In the genomic region with DNA sequence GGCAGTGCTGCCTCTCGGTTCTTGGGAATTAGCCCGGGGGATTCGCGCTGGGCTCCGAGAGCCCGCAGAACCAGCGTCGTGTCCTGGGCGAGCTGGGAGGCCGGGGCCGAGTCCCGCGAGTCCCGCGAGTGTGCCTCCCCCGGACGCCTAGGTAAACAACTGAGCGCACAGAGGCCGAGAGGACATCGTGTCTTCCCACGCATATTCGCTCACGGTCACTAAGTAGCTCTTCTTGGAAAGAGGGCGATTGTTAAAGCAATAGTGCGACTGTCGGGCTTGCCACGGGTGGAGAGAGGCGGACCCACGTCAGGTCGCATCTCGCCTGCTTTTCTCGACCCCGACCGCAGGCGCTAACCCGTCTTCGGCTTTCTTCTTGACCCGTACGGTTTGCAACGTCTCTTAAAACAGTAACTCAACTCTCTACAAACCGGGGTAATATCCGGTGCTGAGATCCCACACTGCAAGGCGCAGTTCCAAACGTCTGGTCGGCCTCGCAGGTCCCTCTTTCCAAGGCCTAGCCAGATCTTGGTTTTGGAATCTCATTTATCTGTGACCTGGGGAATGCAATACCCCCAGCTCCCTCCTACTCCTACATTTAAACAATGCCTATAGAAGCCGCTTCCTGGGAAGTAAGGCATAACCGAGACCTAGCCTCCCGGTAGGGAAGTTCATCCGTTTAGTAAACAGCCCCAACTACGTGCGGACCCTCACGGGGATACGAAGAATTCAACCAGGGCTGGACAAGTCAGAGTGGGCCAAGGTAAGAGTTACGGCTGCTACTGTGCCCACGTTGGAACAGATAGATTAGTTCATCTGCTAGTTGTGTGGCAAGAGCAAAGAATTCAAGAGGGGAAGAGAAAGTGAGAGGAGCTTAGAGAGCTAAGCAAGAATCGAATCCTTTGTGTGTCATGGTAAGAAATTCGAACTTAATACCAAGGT, we compare ENCODE assay signal across 8 cellular contexts. TPM values are rescaled to one million over a fixed set of nuclear protein-coding genes. Genes with fewer than 3 reads are reported as not detected.
DNase-seq lines count a peak whose midpoint lies in the region; ATAC-seq, FAIRE-seq and TF ChIP-seq lines count a peak whose summit lies in the region.

No MANE protein-coding gene starts in this region.

- no peak for TF ChIP-seq CTCF in 22Rv1 (IDR thresholded peaks at IDR 0.05)

- peak; percentile 25 for ATAC-seq in HG02943 (IDR thresholded peaks at IDR 0.05; ENCODE audit: low read depth, unreplicated experiment)
- ATAC-seq in left ventricle myocardium superior: peak; percentile 53

- H3K27ac ChIP-seq in 22Rv1 (peak overlapping the region; percentile 78), angular gyrus (ENCODE audit: low read depth, low read length) (peak overlapping the region; percentile 84)

- peak; percentile 51 for FAIRE-seq in GM18507 (lab: Jason Lieb, UNC)

- intact Hi-C loops in left ventricle myocardium superior (cut with micrococcal nuclease) (no loop called here), posterior vena cava (cut with DNase I) (loop anchor here in 1 of 2 donors (5.0 kb wide), 1 partner anchor 505 kb away; no protein-coding TSS in a partner anchor)

- DNase-seq in GM18507 (ENCODE audit: extremely low spot score, insufficient read length, low read depth) (no peak), OCI-M1 (lab: John Stamatoyannopoulos, UW) (peak; percentile 81), left ventricle myocardium superior (peak; percentile 74), posterior vena cava (ENCODE audit: low spot score) (peak; percentile 83), NCI-H146 (lab: John Stamatoyannopoulos, UW) (no peak)

RNA-seq across cellular contexts. Expression of gene PHLDA1, which starts 0.7 kb away (rescaled TPM):
- total RNA-seq in left ventricle myocardium superior: 2.5 TPM
- total RNA-seq in posterior vena cava: 10 to 100 TPM in 1 of 2 donors, 1 to 10 TPM in 1; 4.9 to 14.6 TPM

RNA-seq across cellular contexts. Expression of gene NAP1L1, which starts 52.2 kb away (rescaled TPM):
- total RNA-seq in left ventricle myocardium superior (316 TPM), posterior vena cava (100 to 1,000 TPM; 281 to 331 TPM)

Comparison
In these comparisons a context has a peak if more than half of its experiments do, and no peak if none do; other contexts are left out.
1. DNase-seq: peak in OCI-M1 (single experiment), left ventricle myocardium superior (single experiment) and posterior vena cava (single experiment); none in GM18507 (single experiment) and NCI-H146 (single experiment).